11 cellular contexts compared by ENCODE assay signal in genomic region chr11:43736502-43737193, GRCh38. TPM values are rescaled to one million over a fixed set of nuclear protein-coding genes. Genes with fewer than 3 reads are reported as not detected.
DNase-seq lines count a peak whose midpoint lies in the region; ATAC-seq, FAIRE-seq and TF ChIP-seq lines count a peak whose summit lies in the region.
"Had no signal": no experiment of that assay in that cellular context is flagged by ENCODE, and none has a peak within 500 bp of the region (broad histone marks: within the 10 kb centered on the region; RNA-seq: fewer than 3 reads in every experiment).

No MANE protein-coding gene starts in this region.

- no peak for TF ChIP-seq POLR2A in GM12892 (IDR thresholded peaks at IDR 0.05; ENCODE audit: low read depth, low read length)

- no peak for TF ChIP-seq CTCF in fibroblast of the aortic adventitia (IDR thresholded peaks at IDR 0.05; ENCODE audit: insufficient read depth, low read length)

- peak; percentile 51 for ATAC-seq in GM21360 (IDR thresholded peaks at IDR 0.05; ENCODE audit: unreplicated experiment)
- no peak for ATAC-seq in GM21717 (IDR thresholded peaks at IDR 0.05; ENCODE audit: unreplicated experiment)
- no peak for ATAC-seq in HG03565 (IDR thresholded peaks at IDR 0.05; ENCODE audit: unreplicated experiment)

- H3K4me3 ChIP-seq in fibroblast of the aortic adventitia (ENCODE audit: low read depth, low read length): no peak overlapping the region
- H3K4me3 ChIP-seq: spleen had no signal

- DNase-seq in RPMI7951 (ENCODE audit: low read depth) (peak; percentile 73), fibroblast of the aortic adventitia (ENCODE audit: low read depth) (peak; percentile 82), retina (peak; percentile 52), NCI-H1105 (lab: John Stamatoyannopoulos, UW) (no peak), GM12892 (ENCODE audit: insufficient read length) (no peak)
- DNase-seq: spleen, T-helper 2 cell had no signal

- no peak for FAIRE-seq in GM12892 (lab: Jason Lieb, UNC)
- FAIRE-seq: endometrium had no signal

RNA-seq across cellular contexts. Expression of gene HSD17B12, which starts 56.1 kb away (rescaled TPM):
- total RNA-seq in RPMI7951 (2014; rRNA removed; shearing (Covaris generic)): 68.2 and 71.3 TPM in 2 replicates
- total RNA-seq in fibroblast of the aortic adventitia (ENCODE audit: low replicate concordance): 76.5 and 92.9 TPM in 2 replicates
- polyA plus RNA-seq in GM12892 (2012; ENCODE audit: missing spikeins): 59.8 TPM

Comparison
In these comparisons a context has a peak if more than half of its experiments do, and no peak if none do; other contexts are left out.
1. DNase-seq: peak in RPMI7951 (single experiment), fibroblast of the aortic adventitia (single experiment) and retina (single experiment); none in NCI-H1105 (single experiment) and GM12892 (single experiment).